Comparison of ENCODE assay signal across 23 cellular contexts in the genomic region with DNA sequence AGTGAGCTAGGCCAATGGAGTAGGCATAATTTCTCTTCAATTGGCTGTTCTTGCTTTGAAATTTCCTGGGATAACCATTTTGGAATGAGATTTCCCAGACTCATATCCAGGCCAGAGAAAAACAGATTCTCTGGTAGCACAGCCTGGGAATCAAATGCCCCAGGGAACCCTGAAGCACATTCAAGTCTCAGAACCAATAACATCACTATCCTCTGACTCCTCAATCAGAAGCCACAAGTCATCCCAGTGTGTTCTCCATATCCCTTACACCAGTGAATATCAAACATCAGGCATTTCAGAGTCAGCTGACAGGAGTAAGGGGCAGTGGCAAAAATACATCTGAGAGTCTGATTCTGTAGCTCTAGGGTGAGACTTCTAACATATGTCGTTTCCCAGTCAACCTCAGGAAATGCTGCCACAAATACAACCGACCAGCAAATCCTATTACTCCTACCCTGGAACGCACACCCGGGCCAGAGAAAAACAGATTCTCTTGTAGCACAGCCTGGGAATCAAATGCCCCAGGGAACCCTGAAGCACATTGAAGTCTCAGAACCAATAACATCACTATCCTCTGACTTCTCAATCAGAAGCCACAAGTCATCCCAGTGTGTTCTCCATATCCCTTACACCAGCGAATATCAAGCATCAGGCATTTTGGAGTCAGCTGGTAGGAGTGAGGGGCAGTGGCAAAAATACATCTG.
"Had no signal": no experiment of that assay in that cellular context is flagged by ENCODE, and none has a peak within 500 bp of the region (broad histone marks: within the 10 kb centered on the region; RNA-seq: fewer than 3 reads in every experiment).

No MANE protein-coding gene starts in this region.

- DNase-seq: colonic mucosa; effector memory CD4-positive, alpha-beta T cell; erythroblast; esophagus squamous epithelium; foreskin melanocyte; head of caudate nucleus; hippocampal formation; left colon; naive B cell; pancreas; retina; stimulated activated CD4-positive, alpha-beta T cell treated with anti-CD3 and anti-CD28 coated beads, Interleukin-2, amount 100 ng/mL, for 24 hours; stimulated activated CD4-positive, alpha-beta T cell treated with anti-CD3 and anti-CD28 coated beads, Interleukin-4, amount 100 ng/mL, for 24 hours; stimulated activated naive CD4-positive, alpha-beta T cell treated with Interleukin-2 at 50 U/mL for 16 hours; stomach; thyroid gland; trophoblast cell had no signal

- H3K27ac ChIP-seq: colonic mucosa, esophagus squamous epithelium, neutrophil, pancreas, stomach, thyroid gland, vagina had no signal

- H3K9me3 ChIP-seq: colonic mucosa, esophagus squamous epithelium, neutrophil, pancreas, thyroid gland, vagina had no signal

- H3K4me3 ChIP-seq: colonic mucosa, esophagus squamous epithelium, lung, pancreas, stomach, thyroid gland, vagina had no signal

- H3K36me3 ChIP-seq: colonic mucosa, esophagus squamous epithelium, neutrophil, pancreas, stomach, thyroid gland, vagina had no signal

- H3K4me1 ChIP-seq: colonic mucosa, esophagus squamous epithelium, pancreas, stomach, thyroid gland, vagina had no signal

- ATAC-seq: left colon; natural killer cell treated with Interleukin-12 subunit alpha and Interleukin-12 subunit beta and Interleukin-15 and Interleukin-18, amount 100 ng/mL, for 72 hours; pancreas; sciatic nerve; stimulated activated effector memory CD8-positive, alpha-beta T cell treated with anti-CD3 and anti-CD28 coated beads, Interleukin-12 subunit alpha, Interleukin-12 subunit beta, amount 100 ng/mL, for 72 hours had no signal

- H3K27me3 ChIP-seq: colonic mucosa, esophagus squamous epithelium, neutrophil, pancreas, stomach, thyroid gland, vagina had no signal
